8 cellular contexts compared by ENCODE assay signal in the genomic region with DNA sequence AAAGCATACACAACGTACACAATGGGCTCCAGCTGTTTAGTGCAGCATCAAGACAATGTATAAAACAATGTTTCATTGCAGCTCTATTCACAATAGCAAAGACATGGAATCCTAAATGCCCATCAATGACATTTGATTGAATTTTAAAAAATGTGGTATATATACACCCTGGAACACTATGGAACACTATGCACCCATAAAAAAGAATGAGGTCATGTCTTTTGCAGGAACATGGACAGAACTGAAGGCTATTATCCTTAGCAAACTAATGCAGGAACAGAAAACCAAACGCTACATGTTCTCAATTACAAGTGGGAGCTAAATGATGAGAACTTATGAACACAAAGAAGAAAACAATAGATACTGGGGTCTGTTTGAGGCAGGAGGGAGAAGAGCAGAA.
"Had no signal": no experiment of that assay in that cellular context is flagged by ENCODE, and none has a peak within 500 bp of the region (broad histone marks: within the 10 kb centered on the region; RNA-seq: fewer than 3 reads in every experiment).

No MANE protein-coding gene starts in this region.

- ATAC-seq: GM12878 had no signal

- FAIRE-seq: G401.6, GM12878, GM12891, GM12892, GM18507, GM19239 had no signal

- H3K4me3 ChIP-seq: GM12878 had no signal

- DNase-seq: GDM1, GF-D8 had no signal
